Comparison of ENCODE assay signal across 8 cellular contexts in the genomic region with DNA sequence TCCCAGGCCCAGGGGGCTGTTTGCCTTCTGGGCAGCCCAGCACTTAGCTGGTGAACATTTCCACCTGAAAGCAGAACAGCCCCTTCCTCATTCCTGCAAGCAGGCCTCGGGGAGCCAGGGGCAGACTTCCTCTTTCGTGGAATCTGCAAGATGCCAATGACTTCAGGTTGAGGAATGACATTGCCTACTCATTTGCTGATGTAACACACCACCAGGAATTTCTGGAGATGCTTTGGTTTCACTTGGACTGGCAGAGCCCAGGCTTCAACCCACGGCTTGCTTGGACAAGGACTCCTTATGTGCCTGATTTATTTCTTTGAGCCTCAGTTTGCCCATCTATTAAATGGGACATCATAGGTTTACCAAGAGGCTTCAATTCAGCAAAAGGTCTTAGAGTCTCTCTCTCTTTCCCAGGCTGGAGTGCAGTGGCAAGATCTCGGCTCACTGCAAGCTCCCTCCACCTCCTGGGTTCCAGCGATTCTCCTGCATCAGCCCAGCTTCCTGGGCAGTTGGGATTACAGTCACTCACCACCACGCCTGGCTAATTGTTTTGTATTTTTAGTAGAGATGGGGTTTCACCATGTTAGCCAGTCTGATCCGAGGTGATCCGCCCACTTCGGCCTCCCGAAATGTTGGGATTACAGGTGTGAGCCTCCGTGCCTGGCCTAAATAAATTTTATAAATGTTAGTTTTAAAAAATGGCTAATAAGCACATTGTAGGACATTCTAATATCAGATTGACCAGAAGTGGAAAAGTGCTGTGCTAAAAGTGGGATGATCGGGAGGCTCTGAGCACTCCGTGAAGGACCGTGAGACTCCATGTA. TPM values are rescaled to one million over a fixed set of nuclear protein-coding genes. Genes with fewer than 3 reads are reported as not detected.
DNase-seq lines count a peak whose midpoint lies in the region; ATAC-seq and TF ChIP-seq lines count a peak whose summit lies in the region.

No MANE protein-coding gene starts in this region.

- intact Hi-C loops in Calu3 (cut with micrococcal nuclease; ENCODE audit: unreplicated experiment) = loop anchor here (5.0 to 10.0 kb wide), 2 partner anchors 702 to 1330 kb away; no protein-coding TSS in a partner anchor
- intact Hi-C loops in dendritic cell treated with granulocyte-macrophage colony-stimulating factor and Interleukin-4, amounts not matched to agents 40 ng/mL and 50 ng/mL, for 4 days (cut with micrococcal nuclease) = loop anchor here (5.0 kb wide), 1 partner anchor 852 kb away; a partner anchor contains a TSS

- ATAC-seq in HG02884 (IDR thresholded peaks at IDR 0.05; ENCODE audit: unreplicated experiment) = no peak
- no peak for ATAC-seq in HG02642 (IDR thresholded peaks at IDR 0.05; ENCODE audit: poor library complexity, unreplicated experiment)
- no peak for ATAC-seq in GM19395 (IDR thresholded peaks at IDR 0.05; ENCODE audit: unreplicated experiment)

- CTCF ChIA-PET in Calu3 (lab: Charles Lee) = no interaction called here

- H3K36me3 Mint-ChIP-seq in Calu3 (ENCODE audit: insufficient read depth, unreplicated experiment) (peaks cover 3% of the 10 kb centered on the region), osteocyte (ENCODE audit: unreplicated experiment) (no peaks in the 10 kb centered on the region)
- peaks cover 34% of the 10 kb centered on the region for H3K36me3 Mint-ChIP-seq in dendritic cell treated with granulocyte-macrophage colony-stimulating factor and Interleukin-4, amounts not matched to agents 40 ng/mL and 50 ng/mL, for 4 days (ENCODE audit: low read depth)

- peak; percentile 6 for DNase-seq in Calu3
- DNase-seq in NCI-H460 (ENCODE audit: extremely low read depth, low read depth) = peak; percentile 9
- no peak for DNase-seq in osteocyte (ENCODE audit: extremely low spot score, unreplicated experiment)
- no peak for DNase-seq in stimulated activated CD4-positive, alpha-beta T cell treated with anti-CD3 and anti-CD28 coated beads, Interleukin-1b, Interleukin-23, amount 100 ng/mL, for 48 hours

- BruUV-seq in Calu3 (replicated peaks; lab: Mats Ljungman, UMichigan) = no TSS peak

- H3K27me3 Mint-ChIP-seq in Calu3 (ENCODE audit: unreplicated experiment) = peaks cover 49% of the 10 kb centered on the region
- peaks cover 13% of the 10 kb centered on the region for H3K27me3 Mint-ChIP-seq in dendritic cell treated with granulocyte-macrophage colony-stimulating factor and Interleukin-4, amounts not matched to agents 40 ng/mL and 50 ng/mL, for 4 days
- peaks cover under 1% of the 10 kb centered on the region for H3K27me3 Mint-ChIP-seq in osteocyte (ENCODE audit: unreplicated experiment)

- no peak for TF ChIP-seq CTCF in Calu3 (IDR thresholded peaks at IDR 0.05; ENCODE audit: unreplicated experiment)
- TF ChIP-seq CTCF in osteocyte (IDR thresholded peaks at IDR 0.05) = no peak

- H3K4me1 Mint-ChIP-seq in Calu3 (ENCODE audit: low read depth, unreplicated experiment) = peaks cover 7% of the 10 kb centered on the region
- H3K4me1 Mint-ChIP-seq in dendritic cell treated with granulocyte-macrophage colony-stimulating factor and Interleukin-4, amounts not matched to agents 40 ng/mL and 50 ng/mL, for 4 days (ENCODE audit: low read depth) = peaks cover 72% of the 10 kb centered on the region
- H3K4me1 Mint-ChIP-seq in osteocyte (ENCODE audit: unreplicated experiment) = peaks cover 11% of the 10 kb centered on the region

- no peak overlapping the region for H3K27ac Mint-ChIP-seq in Calu3 (ENCODE audit: unreplicated experiment)
- peak overlapping the region; percentile 97 for H3K27ac Mint-ChIP-seq in dendritic cell treated with granulocyte-macrophage colony-stimulating factor and Interleukin-4, amounts not matched to agents 40 ng/mL and 50 ng/mL, for 4 days
- H3K27ac Mint-ChIP-seq in osteocyte (ENCODE audit: unreplicated experiment) = peak overlapping the region; percentile 8

- H3K4me3 Mint-ChIP-seq in Calu3 (ENCODE audit: low read depth, unreplicated experiment) = no peak overlapping the region
- no peak overlapping the region for H3K4me3 Mint-ChIP-seq in dendritic cell treated with granulocyte-macrophage colony-stimulating factor and Interleukin-4, amounts not matched to agents 40 ng/mL and 50 ng/mL, for 4 days
- no peak overlapping the region for H3K4me3 Mint-ChIP-seq in osteocyte (ENCODE audit: unreplicated experiment)

- no peaks in the 10 kb centered on the region for H3K9me3 Mint-ChIP-seq in Calu3 (ENCODE audit: low read depth, unreplicated experiment)
- no peaks in the 10 kb centered on the region for H3K9me3 Mint-ChIP-seq in dendritic cell treated with granulocyte-macrophage colony-stimulating factor and Interleukin-4, amounts not matched to agents 40 ng/mL and 50 ng/mL, for 4 days
- H3K9me3 Mint-ChIP-seq in osteocyte (ENCODE audit: unreplicated experiment) = no peaks in the 10 kb centered on the region

RNA-seq across cellular contexts. Expression of a gene that starts 0.9 kb away (rescaled TPM):
- total RNA-seq in Calu3 (2022) = 0.57 and 1.2 TPM in 2 replicates
- 1.4 and 1.5 TPM in 2 replicates for total RNA-seq in NCI-H460 (2014; rRNA removed; shearing (Covaris generic))
- 1.8 and 2.4 TPM in 2 replicates for polyA plus RNA-seq in NCI-H460 (2014; cell fraction: nucleus; rRNA removed)
- total RNA-seq in osteocyte = 27.1 and 27.6 TPM in 2 replicates

Comparison
In these comparisons a context has a peak if more than half of its experiments do, and no peak if none do; other contexts are left out.
1. DNase-seq: peak in Calu3 (single experiment) and NCI-H460 (single experiment); none in osteocyte (single experiment) and stimulated activated CD4-positive, alpha-beta T cell treated with anti-CD3 and anti-CD28 coated beads, Interleukin-1b, Interleukin-23, amount 100 ng/mL, for 48 hours (single experiment).
2. RNA of a gene that starts 0.9 kb away (total RNA-seq): 27.1 to 27.6 TPM in osteocyte; 1.4 to 1.5 TPM in NCI-H460 and 0.57 to 1.2 TPM in Calu3; every median in the first group is over 10 times any median in the second.